ENCODE assay signal across 1 cellular context in the genomic region with DNA sequence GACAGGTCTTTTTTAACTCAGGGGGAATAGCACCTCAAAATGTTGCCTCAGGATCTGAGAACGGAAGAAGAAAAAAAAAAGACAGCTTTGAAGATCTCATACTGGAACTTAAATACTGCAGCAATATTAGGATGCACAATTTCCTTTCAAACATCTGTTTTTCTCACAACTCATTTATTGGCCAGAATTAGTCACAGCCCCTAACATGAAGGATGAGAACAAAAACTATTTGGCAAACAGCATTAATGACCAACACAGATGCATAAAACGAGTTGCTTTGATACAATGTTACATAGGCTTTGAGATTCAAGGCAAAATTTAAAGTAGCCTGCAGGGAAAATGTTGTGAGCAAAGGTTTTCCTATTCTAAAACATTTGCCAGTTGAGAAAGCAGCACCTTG.
TF ChIP-seq lines count a peak whose summit lies in the region.

No MANE protein-coding gene starts in this region.

TF ChIP-seq in GM23338, 12 proteins besides CTCF, POLR2A, EP300 and RAD21 (continued from another document):
- TF ChIP-seq EZH2phosphoT487 (IDR thresholded peaks at IDR 0.05; ENCODE audit: unreplicated experiment) (no peak), JUNB (IDR thresholded peaks at IDR 0.05; ENCODE audit: unreplicated experiment) (no peak), ZNF114 (CRISPR knock-in tag; IDR thresholded peaks at IDR 0.05) (no peak), EZH2 (IDR thresholded peaks at IDR 0.05; ENCODE audit: low read depth, unreplicated experiment) (no peak), ETS1 (IDR thresholded peaks at IDR 0.05) (no peak), ZNF331 (CRISPR knock-in tag; IDR thresholded peaks at IDR 0.05; ENCODE audit: low read depth) (no peak), NANOG (IDR thresholded peaks at IDR 0.05; ENCODE audit: borderline replicate concordance) (no peak), POLR2AphosphoS5 (IDR thresholded peaks at IDR 0.05; ENCODE audit: low read depth) (no peak)
- TF ChIP-seq, protein P1, sequence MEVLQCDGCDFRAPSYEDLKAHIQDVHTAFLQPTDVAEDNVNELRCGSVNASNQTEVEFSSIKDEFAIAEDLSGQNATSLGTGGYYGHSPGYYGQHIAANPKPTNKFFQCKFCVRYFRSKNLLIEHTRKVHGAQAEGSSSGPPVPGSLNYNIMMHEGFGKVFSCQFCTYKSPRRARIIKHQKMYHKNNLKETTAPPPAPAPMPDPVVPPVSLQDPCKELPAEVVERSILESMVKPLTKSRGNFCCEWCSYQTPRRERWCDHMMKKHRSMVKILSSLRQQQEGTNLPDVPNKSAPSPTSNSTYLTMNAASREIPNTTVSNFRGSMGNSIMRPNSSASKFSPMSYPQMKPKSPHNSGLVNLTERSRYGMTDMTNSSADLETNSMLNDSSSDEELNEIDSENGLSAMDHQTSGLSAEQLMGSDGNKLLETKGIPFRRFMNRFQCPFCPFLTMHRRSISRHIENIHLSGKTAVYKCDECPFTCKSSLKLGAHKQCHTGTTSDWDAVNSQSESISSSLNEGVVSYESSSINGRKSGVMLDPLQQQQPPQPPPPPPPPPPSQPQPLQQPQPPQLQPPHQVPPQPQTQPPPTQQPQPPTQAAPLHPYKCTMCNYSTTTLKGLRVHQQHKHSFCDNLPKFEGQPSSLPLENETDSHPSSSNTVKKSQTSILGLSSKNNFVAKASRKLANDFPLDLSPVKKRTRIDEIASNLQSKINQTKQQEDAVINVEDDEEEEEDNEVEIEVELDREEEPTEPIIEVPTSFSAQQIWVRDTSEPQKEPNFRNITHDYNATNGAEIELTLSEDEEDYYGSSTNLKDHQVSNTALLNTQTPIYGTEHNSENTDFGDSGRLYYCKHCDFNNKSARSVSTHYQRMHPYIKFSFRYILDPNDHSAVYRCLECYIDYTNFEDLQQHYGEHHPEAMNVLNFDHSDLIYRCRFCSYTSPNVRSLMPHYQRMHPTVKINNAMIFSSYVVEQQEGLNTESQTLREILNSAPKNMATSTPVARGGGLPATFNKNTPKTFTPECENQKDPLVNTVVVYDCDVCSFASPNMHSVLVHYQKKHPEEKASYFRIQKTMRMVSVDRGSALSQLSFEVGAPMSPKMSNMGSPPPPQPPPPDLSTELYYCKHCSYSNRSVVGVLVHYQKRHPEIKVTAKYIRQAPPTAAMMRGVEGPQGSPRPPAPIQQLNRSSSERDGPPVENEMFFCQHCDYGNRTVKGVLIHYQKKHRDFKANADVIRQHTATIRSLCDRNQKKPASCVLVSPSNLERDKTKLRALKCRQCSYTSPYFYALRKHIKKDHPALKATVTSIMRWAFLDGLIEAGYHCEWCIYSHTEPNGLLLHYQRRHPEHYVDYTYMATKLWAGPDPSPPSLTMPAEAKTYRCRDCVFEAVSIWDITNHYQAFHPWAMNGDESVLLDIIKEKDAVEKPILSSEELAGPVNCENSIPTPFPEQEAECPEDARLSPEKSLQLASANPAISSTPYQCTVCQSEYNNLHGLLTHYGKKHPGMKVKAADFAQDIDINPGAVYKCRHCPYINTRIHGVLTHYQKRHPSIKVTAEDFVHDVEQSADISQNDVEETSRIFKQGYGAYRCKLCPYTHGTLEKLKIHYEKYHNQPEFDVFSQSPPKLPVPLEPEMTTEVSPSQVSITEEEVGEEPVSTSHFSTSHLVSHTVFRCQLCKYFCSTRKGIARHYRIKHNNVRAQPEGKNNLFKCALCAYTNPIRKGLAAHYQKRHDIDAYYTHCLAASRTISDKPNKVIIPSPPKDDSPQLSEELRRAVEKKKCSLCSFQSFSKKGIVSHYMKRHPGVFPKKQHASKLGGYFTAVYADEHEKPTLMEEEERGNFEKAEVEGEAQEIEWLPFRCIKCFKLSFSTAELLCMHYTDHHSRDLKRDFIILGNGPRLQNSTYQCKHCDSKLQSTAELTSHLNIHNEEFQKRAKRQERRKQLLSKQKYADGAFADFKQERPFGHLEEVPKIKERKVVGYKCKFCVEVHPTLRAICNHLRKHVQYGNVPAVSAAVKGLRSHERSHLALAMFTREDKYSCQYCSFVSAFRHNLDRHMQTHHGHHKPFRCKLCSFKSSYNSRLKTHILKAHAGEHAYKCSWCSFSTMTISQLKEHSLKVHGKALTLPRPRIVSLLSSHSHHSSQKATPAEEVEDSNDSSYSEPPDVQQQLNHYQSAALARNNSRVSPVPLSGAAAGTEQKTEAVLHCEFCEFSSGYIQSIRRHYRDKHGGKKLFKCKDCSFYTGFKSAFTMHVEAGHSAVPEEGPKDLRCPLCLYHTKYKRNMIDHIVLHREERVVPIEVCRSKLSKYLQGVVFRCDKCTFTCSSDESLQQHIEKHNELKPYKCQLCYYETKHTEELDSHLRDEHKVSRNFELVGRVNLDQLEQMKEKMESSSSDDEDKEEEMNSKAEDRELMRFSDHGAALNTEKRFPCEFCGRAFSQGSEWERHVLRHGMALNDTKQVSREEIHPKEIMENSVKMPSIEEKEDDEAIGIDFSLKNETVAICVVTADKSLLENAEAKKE (CRISPR knock-in tag; IDR thresholded peaks at IDR 0.05), result no peak
